In the genomic region with DNA sequence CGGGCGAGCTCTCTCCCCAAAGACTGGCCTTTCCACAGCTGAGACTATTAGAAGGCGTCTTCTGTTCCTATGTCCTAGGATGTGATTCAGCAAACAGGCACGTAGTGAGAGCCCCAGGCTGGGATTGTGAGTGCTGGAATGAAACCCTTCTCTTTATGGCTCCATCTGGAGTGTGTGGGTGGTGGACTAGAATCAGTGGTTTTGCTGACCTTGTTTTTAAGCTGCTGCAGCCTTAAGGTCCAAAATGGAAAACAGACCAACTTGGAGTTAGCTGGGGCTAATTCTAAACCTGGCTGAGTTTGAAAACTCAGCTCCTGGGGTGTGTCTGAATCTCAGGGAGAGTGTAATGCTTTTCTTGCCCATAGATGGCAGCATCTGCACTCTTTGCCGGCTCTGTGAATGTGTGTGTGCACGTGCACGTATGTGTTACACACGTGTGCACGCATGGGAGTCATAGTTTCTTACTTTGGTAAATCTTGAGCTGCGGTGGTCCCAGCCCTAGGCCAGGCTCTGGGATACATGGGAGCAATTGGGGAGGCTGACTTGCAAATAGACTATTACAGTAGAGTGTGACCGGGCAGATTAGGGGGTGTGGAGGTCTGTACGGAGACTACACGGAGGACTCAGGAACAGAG, we compare ENCODE assay signal across 1 cellular context.
TF ChIP-seq lines count a peak whose summit lies in the region.

No MANE protein-coding gene starts in this region.

TF ChIP-seq in K562, 482 proteins besides CTCF, POLR2A, EP300 and RAD21 (continued from another document and continues in another):
- TF ChIP-seq, protein P1, sequence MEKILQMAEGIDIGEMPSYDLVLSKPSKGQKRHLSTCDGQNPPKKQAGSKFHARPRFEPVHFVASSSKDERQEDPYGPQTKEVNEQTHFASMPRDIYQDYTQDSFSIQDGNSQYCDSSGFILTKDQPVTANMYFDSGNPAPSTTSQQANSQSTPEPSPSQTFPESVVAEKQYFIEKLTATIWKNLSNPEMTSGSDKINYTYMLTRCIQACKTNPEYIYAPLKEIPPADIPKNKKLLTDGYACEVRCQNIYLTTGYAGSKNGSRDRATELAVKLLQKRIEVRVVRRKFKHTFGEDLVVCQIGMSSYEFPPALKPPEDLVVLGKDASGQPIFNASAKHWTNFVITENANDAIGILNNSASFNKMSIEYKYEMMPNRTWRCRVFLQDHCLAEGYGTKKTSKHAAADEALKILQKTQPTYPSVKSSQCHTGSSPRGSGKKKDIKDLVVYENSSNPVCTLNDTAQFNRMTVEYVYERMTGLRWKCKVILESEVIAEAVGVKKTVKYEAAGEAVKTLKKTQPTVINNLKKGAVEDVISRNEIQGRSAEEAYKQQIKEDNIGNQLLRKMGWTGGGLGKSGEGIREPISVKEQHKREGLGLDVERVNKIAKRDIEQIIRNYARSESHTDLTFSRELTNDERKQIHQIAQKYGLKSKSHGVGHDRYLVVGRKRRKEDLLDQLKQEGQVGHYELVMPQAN (IDR thresholded peaks at IDR 0.05; ENCODE audit: borderline replicate concordance), result peak; percentile 62; the same call in 1 of the 2 replicates
- no peak for TF ChIP-seq BMI1 (IDR thresholded peaks at IDR 0.05; ENCODE audit: low read length)
- TF ChIP-seq, protein P2, sequence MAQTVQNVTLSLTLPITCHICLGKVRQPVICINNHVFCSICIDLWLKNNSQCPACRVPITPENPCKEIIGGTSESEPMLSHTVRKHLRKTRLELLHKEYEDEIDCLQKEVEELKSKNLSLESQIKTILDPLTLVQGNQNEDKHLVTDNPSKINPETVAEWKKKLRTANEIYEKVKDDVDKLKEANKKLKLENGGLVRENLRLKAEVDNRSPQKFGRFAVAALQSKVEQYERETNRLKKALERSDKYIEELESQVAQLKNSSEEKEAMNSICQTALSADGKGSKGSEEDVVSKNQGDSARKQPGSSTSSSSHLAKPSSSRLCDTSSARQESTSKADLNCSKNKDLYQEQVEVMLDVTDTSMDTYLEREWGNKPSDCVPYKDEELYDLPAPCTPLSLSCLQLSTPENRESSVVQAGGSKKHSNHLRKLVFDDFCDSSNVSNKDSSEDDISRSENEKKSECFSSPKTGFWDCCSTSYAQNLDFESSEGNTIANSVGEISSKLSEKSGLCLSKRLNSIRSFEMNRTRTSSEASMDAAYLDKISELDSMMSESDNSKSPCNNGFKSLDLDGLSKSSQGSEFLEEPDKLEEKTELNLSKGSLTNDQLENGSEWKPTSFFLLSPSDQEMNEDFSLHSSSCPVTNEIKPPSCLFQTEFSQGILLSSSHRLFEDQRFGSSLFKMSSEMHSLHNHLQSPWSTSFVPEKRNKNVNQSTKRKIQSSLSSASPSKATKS (CRISPR knock-in tag; IDR thresholded peaks at IDR 0.05), result no peak
- TF ChIP-seq MYNN (IDR thresholded peaks at IDR 0.05), result peak; percentile 86
- TF ChIP-seq MYNN (CRISPR knock-in tag; IDR thresholded peaks at IDR 0.05), result no peak
- TF ChIP-seq IRF2 (CRISPR knock-in tag; IDR thresholded peaks at IDR 0.05), result no peak
- no peak for TF ChIP-seq ZNF274 (IDR thresholded peaks at IDR 0.05; ENCODE audit: borderline replicate concordance, low read depth, low read length)
- peak; percentile 45 for TF ChIP-seq ASH1L (IDR thresholded peaks at IDR 0.05; ENCODE audit: borderline replicate concordance, low read depth, partially characterized antibody)
- no peak for TF ChIP-seq SAFB (IDR thresholded peaks at IDR 0.05; ENCODE audit: borderline replicate concordance, low read depth, low read length)
- TF ChIP-seq PCBP2 (IDR thresholded peaks at IDR 0.05; ENCODE audit: low read depth, low read length, poor library complexity, severe bottlenecking), result no peak
- TF ChIP-seq FOXP1 (CRISPR knock-in tag; IDR thresholded peaks at IDR 0.05), result peak; percentile 92; the same call in 1 of the 2 replicates
- TF ChIP-seq ZNF316 (IDR thresholded peaks at IDR 0.05), result peak; percentile 48; the same call in 1 of the 2 replicates
- TF ChIP-seq NFE2 (IDR thresholded peaks at IDR 0.05; ENCODE audit: low read depth), result 0 out of 2 replicates have a peak, but pooled peaks have one; percentile 22
- TF ChIP-seq CTBP1 (IDR thresholded peaks at IDR 0.05; ENCODE audit: borderline replicate concordance), result 0 out of 2 replicates have a peak, but pooled peaks have one; percentile 32
- TF ChIP-seq, protein P3, sequence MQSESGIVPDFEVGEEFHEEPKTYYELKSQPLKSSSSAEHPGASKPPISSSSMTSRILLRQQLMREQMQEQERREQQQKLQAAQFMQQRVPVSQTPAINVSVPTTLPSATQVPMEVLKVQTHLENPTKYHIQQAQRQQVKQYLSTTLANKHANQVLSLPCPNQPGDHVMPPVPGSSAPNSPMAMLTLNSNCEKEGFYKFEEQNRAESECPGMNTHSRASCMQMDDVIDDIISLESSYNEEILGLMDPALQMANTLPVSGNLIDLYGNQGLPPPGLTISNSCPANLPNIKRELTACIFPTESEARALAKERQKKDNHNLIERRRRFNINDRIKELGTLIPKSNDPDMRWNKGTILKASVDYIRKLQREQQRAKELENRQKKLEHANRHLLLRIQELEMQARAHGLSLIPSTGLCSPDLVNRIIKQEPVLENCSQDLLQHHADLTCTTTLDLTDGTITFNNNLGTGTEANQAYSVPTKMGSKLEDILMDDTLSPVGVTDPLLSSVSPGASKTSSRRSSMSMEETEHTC (IDR thresholded peaks at IDR 0.05), result no peak
- no peak for TF ChIP-seq MTA1 (IDR thresholded peaks at IDR 0.05; ENCODE audit: borderline replicate concordance)
- TF ChIP-seq, protein P4, sequence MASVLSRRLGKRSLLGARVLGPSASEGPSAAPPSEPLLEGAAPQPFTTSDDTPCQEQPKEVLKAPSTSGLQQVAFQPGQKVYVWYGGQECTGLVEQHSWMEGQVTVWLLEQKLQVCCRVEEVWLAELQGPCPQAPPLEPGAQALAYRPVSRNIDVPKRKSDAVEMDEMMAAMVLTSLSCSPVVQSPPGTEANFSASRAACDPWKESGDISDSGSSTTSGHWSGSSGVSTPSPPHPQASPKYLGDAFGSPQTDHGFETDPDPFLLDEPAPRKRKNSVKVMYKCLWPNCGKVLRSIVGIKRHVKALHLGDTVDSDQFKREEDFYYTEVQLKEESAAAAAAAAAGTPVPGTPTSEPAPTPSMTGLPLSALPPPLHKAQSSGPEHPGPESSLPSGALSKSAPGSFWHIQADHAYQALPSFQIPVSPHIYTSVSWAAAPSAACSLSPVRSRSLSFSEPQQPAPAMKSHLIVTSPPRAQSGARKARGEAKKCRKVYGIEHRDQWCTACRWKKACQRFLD (CRISPR knock-in tag; IDR thresholded peaks at IDR 0.05), result no peak
- TF ChIP-seq, protein P5, sequence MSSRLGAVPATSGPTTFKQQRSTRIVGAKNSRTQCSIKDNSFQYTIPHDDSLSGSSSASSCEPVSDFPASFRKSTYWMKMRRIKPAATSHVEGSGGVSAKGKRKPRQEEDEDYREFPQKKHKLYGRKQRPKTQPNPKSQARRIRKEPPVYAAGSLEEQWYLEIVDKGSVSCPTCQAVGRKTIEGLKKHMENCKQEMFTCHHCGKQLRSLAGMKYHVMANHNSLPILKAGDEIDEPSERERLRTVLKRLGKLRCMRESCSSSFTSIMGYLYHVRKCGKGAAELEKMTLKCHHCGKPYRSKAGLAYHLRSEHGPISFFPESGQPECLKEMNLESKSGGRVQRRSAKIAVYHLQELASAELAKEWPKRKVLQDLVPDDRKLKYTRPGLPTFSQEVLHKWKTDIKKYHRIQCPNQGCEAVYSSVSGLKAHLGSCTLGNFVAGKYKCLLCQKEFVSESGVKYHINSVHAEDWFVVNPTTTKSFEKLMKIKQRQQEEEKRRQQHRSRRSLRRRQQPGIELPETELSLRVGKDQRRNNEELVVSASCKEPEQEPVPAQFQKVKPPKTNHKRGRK (tag; IDR thresholded peaks at IDR 0.05), result no peak
- TF ChIP-seq, protein P6, sequence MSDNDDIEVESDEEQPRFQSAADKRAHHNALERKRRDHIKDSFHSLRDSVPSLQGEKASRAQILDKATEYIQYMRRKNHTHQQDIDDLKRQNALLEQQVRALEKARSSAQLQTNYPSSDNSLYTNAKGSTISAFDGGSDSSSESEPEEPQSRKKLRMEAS (CRISPR knock-in tag; IDR thresholded peaks at IDR 0.05), result peak; percentile 99
- TF ChIP-seq, protein P7, sequence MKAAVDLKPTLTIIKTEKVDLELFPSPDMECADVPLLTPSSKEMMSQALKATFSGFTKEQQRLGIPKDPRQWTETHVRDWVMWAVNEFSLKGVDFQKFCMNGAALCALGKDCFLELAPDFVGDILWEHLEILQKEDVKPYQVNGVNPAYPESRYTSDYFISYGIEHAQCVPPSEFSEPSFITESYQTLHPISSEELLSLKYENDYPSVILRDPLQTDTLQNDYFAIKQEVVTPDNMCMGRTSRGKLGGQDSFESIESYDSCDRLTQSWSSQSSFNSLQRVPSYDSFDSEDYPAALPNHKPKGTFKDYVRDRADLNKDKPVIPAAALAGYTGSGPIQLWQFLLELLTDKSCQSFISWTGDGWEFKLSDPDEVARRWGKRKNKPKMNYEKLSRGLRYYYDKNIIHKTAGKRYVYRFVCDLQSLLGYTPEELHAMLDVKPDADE (conservative IDR thresholded peaks at IDR 0.05; ENCODE audit: control insufficient read depth, low read depth, low read length), result no peak
- TF ChIP-seq OTX1 (CRISPR knock-in tag; IDR thresholded peaks at IDR 0.05), result no peak
- TF ChIP-seq ZFP30 (CRISPR knock-in tag; IDR thresholded peaks at IDR 0.05; ENCODE audit: borderline replicate concordance), result no peak
- TF ChIP-seq, protein P8, sequence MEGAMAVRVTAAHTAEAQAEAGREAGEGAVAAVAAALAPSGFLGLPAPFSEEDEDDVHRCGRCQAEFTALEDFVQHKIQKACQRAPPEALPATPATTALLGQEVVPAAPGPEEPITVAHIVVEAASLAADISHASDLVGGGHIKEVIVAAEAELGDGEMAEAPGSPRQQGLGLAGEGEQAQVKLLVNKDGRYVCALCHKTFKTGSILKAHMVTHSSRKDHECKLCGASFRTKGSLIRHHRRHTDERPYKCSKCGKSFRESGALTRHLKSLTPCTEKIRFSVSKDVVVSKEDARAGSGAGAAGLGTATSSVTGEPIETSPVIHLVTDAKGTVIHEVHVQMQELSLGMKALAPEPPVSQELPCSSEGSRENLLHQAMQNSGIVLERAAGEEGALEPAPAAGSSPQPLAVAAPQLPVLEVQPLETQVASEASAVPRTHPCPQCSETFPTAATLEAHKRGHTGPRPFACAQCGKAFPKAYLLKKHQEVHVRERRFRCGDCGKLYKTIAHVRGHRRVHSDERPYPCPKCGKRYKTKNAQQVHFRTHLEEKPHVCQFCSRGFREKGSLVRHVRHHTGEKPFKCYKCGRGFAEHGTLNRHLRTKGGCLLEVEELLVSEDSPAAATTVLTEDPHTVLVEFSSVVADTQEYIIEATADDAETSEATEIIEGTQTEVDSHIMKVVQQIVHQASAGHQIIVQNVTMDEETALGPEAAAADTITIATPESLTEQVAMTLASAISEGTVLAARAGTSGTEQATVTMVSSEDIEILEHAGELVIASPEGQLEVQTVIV (CRISPR knock-in tag; IDR thresholded peaks at IDR 0.05; ENCODE audit: borderline replicate concordance), result no peak
- no peak for TF ChIP-seq POLR2G (IDR thresholded peaks at IDR 0.05; ENCODE audit: low read depth, low read length)
- TF ChIP-seq, protein P9, sequence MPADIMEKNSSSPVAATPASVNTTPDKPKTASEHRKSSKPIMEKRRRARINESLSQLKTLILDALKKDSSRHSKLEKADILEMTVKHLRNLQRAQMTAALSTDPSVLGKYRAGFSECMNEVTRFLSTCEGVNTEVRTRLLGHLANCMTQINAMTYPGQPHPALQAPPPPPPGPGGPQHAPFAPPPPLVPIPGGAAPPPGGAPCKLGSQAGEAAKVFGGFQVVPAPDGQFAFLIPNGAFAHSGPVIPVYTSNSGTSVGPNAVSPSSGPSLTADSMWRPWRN (IDR thresholded peaks at IDR 0.05; ENCODE audit: low read depth), result peak; percentile 29; the same call in 1 of the 2 replicates
- TF ChIP-seq, protein P10, sequence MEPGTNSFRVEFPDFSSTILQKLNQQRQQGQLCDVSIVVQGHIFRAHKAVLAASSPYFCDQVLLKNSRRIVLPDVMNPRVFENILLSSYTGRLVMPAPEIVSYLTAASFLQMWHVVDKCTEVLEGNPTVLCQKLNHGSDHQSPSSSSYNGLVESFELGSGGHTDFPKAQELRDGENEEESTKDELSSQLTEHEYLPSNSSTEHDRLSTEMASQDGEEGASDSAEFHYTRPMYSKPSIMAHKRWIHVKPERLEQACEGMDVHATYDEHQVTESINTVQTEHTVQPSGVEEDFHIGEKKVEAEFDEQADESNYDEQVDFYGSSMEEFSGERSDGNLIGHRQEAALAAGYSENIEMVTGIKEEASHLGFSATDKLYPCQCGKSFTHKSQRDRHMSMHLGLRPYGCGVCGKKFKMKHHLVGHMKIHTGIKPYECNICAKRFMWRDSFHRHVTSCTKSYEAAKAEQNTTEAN (CRISPR knock-in tag; IDR thresholded peaks at IDR 0.05), result peak; percentile 94
- TF ChIP-seq NFRKB (IDR thresholded peaks at IDR 0.05; ENCODE audit: low read depth), result 0 out of 2 replicates have a peak, but pooled peaks have one; percentile 33
- TF ChIP-seq SMAD4 (CRISPR knock-in tag; conservative IDR thresholded peaks at IDR 0.05), result peak; percentile 53; the same call in 1 of the 2 replicates
- TF ChIP-seq ZSCAN32 (CRISPR knock-in tag; IDR thresholded peaks at IDR 0.05), result no peak
- TF ChIP-seq EWSR1 (IDR thresholded peaks at IDR 0.05; ENCODE audit: borderline replicate concordance, low read depth, partially characterized antibody), result no peak
- TF ChIP-seq ZNF668 (CRISPR knock-in tag; IDR thresholded peaks at IDR 0.05), result no peak
- TF ChIP-seq U2AF1 (optimal IDR thresholded peaks at IDR 0.05; ENCODE audit: low read depth, low read length), result no peak
- peak; percentile 60 for TF ChIP-seq BCOR (IDR thresholded peaks at IDR 0.05)
- no peak for TF ChIP-seq POLR3G (IDR thresholded peaks at IDR 0.05; ENCODE audit: extremely low read depth, insufficient read length, insufficient replicate concordance)
- TF ChIP-seq CREM (IDR thresholded peaks at IDR 0.05; ENCODE audit: low read depth), result peak; percentile 53
- no peak for TF ChIP-seq ZNF507 (tag; conservative IDR thresholded peaks at IDR 0.05)
- 0 out of 2 replicates have a peak, but pooled peaks have one; percentile 37 for TF ChIP-seq SP1 (CRISPR knock-in tag; IDR thresholded peaks at IDR 0.05)
- TF ChIP-seq, protein P11, sequence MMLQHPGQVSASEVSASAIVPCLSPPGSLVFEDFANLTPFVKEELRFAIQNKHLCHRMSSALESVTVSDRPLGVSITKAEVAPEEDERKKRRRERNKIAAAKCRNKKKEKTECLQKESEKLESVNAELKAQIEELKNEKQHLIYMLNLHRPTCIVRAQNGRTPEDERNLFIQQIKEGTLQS (IDR thresholded peaks at IDR 0.05), result 0 out of 2 replicates have a peak, but pooled peaks have one; percentile 30
- TF ChIP-seq, protein P11 (CRISPR knock-in tag; conservative IDR thresholded peaks at IDR 0.05), result peak; percentile 62; the same call in 1 of the 2 replicates
